In genomic region chr3:171950373-171950772, GRCh38 we compare ENCODE assay signal across 13 cellular contexts.
DNase-seq lines count a peak whose midpoint lies in the region; ATAC-seq and TF ChIP-seq lines count a peak whose summit lies in the region.
"Had no signal": no experiment of that assay in that cellular context is flagged by ENCODE, and none has a peak within 500 bp of the region (broad histone marks: within the 10 kb centered on the region; RNA-seq: fewer than 3 reads in every experiment).

No MANE protein-coding gene starts in this region.

- no peak overlapping the region for H3K4me2 ChIP-seq in osteoblast (ENCODE audit: insufficient read depth, low read length)

- no peak for ATAC-seq in HG03460 (IDR thresholded peaks at IDR 0.05; ENCODE audit: unreplicated experiment)

- H3K4me3 Mint-ChIP-seq in endodermal cell, result no peak overlapping the region

- H3K27ac Mint-ChIP-seq in endodermal cell, result no peak overlapping the region

- H3K9me3 ChIP-seq in endodermal cell (ENCODE audit: control insufficient read depth, low read length), result no peaks in the 10 kb centered on the region
- H3K9me3 ChIP-seq in osteoblast (ENCODE audit: low read depth, low read length), result no peaks in the 10 kb centered on the region

- peaks cover 3% of the 10 kb centered on the region for H3K9me3 Mint-ChIP-seq in endodermal cell

- H3K4me1 ChIP-seq in endodermal cell (ENCODE audit: control insufficient read depth, insufficient read depth, low read length) (peaks cover 6% of the 10 kb centered on the region), osteoblast (ENCODE audit: insufficient read depth, low read length) (peaks cover 6% of the 10 kb centered on the region)

- TF ChIP-seq CTCF in endodermal cell (conservative IDR thresholded peaks at IDR 0.05), result no peak
- no peak for TF ChIP-seq CTCF in osteoblast (IDR thresholded peaks at IDR 0.05; ENCODE audit: extremely low read depth, low read depth, low read length)

- peaks cover 24% of the 10 kb centered on the region for H3K4me1 Mint-ChIP-seq in endodermal cell

- WGBS in endodermal cell (ENCODE audit: insufficient coverage in 1 of 2, insufficient read length in 1 of 2), 2 experiments, result 28% methylated on average over 1 of the region's 1 CpG; no CpG with 5 or more reads in 1 of the 2 experiments

- DNase-seq in NOMO-1 (lab: John Stamatoyannopoulos, UW; ENCODE audit: unreplicated experiment in 2 of 2), result peak; percentile 16 to 45
- no peak for DNase-seq in NOMO-1 treated with dmso at 0.1 percent for 144 hours (lab: John Stamatoyannopoulos, UW; ENCODE audit: unreplicated experiment)
- peak; percentile 91 for DNase-seq in NCI-H69 (lab: John Stamatoyannopoulos, UW)
- DNase-seq in endodermal cell, result peak; percentile 72
- peak; percentile 91 for DNase-seq in osteoblast (ENCODE audit: insufficient read length, low spot score, missing footprints)
- DNase-seq in DMS 273 (lab: John Stamatoyannopoulos, UW; ENCODE audit: unreplicated experiment), result no peak
- no peak for DNase-seq in T-helper 2 cell
- DNase-seq: activated CD8-positive, alpha-beta memory T cell treated with anti-CD3 and anti-CD28 coated beads, Interleukin-2, amount 50 U/mL, for 48 hours; left cardiac atrium; NCI-H1694 treated with DMSO at 0.1 percent for 48 hours; stimulated activated naive CD4-positive, alpha-beta T cell had no signal

- H4K20me1 ChIP-seq in osteoblast (ENCODE audit: insufficient read depth, low read length), result no peaks in the 10 kb centered on the region

- H3K4me3 ChIP-seq in endodermal cell (ENCODE audit: low read length) (no peak overlapping the region), osteoblast (ENCODE audit: insufficient read depth, low read length) (no peak overlapping the region)
- H3K4me3 ChIP-seq: SJCRH30 had no signal

- H3K27me3 Mint-ChIP-seq in endodermal cell (ENCODE audit: insufficient read depth), result no peaks in the 10 kb centered on the region

- H3K36me3 ChIP-seq in endodermal cell (ENCODE audit: control insufficient read depth, insufficient read depth, low read length) (no peaks in the 10 kb centered on the region), osteoblast (ENCODE audit: insufficient read depth, low read length) (no peaks in the 10 kb centered on the region)
- H3K36me3 ChIP-seq: SJCRH30 had no signal

- H3K27ac ChIP-seq in endodermal cell (ENCODE audit: low read depth, low read length) (peak overlapping the region; percentile 70), osteoblast (ENCODE audit: low read depth, low read length) (no peak overlapping the region)
- H3K27ac ChIP-seq: SJCRH30 had no signal

- H3K27me3 ChIP-seq in endodermal cell (ENCODE audit: control insufficient read depth, insufficient read depth, low read length, poor library complexity, severe bottlenecking) (no peaks in the 10 kb centered on the region), osteoblast (ENCODE audit: insufficient read depth, low read length) (no peaks in the 10 kb centered on the region)
- H3K27me3 ChIP-seq: SJCRH30 had no signal

- H3K36me3 Mint-ChIP-seq in endodermal cell (ENCODE audit: low read depth), result peaks cover 2% of the 10 kb centered on the region

- H2AFZ ChIP-seq in osteoblast (ENCODE audit: low read length), result peak overlapping the region; percentile 31

- no peak overlapping the region for H3K9ac ChIP-seq in endodermal cell (ENCODE audit: extremely low read depth, low read length, poor library complexity, severe bottlenecking)

- no peaks in the 10 kb centered on the region for H3K79me2 ChIP-seq in osteoblast (ENCODE audit: insufficient read depth, low read length)

Comparison
In these comparisons a context has a peak if more than half of its experiments do, and no peak if none do; other contexts are left out.
1. DNase-seq: peak in NOMO-1 (2 of 2), NCI-H69 (single experiment), endodermal cell (single experiment) and osteoblast (single experiment); none in NOMO-1 treated with dmso at 0.1 percent for 144 hours (single experiment), DMS 273 (single experiment) and T-helper 2 cell (0 of 5).